ENCODE assay signal across 13 cellular contexts in genomic region chr11:132941761-132942160, GRCh38.
DNase-seq lines count a peak whose midpoint lies in the region; ATAC-seq, FAIRE-seq and TF ChIP-seq lines count a peak whose summit lies in the region.
"Had no signal": no experiment of that assay in that cellular context is flagged by ENCODE, and none has a peak within 500 bp of the region (broad histone marks: within the 10 kb centered on the region; RNA-seq: fewer than 3 reads in every experiment).

No MANE protein-coding gene starts in this region.

- DNase-seq in A673 (ENCODE audit: low spot score), result peak; percentile 78
- no peak for DNase-seq in astrocyte (ENCODE audit: low read depth)
- DNase-seq in inferior parietal cortex (ENCODE audit: extremely low spot score), result peak; percentile 23
- peak; percentile 27 for DNase-seq in osteocyte (ENCODE audit: extremely low spot score, unreplicated experiment)
- DNase-seq in iPS-NIHi11 (ENCODE audit: low spot score), result no peak
- no peak for DNase-seq in Calu3
- DNase-seq: 8988T, DMS 273 treated with DMSO at 0.1 percent for 48 hours had no signal

- H3K27ac ChIP-seq in A673 (ENCODE audit: low read depth, low read length, poor library complexity, severe bottlenecking), result no peak overlapping the region
- no peak overlapping the region for H3K27ac ChIP-seq in astrocyte (ENCODE audit: low read depth, low read length)
- H3K27ac ChIP-seq: BLaER1 treated with 17β-estradiol and CSF1 and Interleukin-3, amounts not matched to agents 10 nM and 100 nM; HL-60 had no signal

- H3K4me2 ChIP-seq in astrocyte (ENCODE audit: low read length), result peak overlapping the region; percentile 13

- H3K9me3 ChIP-seq in A673 (ENCODE audit: low read depth, low read length, poor library complexity, severe bottlenecking), result no peaks in the 10 kb centered on the region
- no peaks in the 10 kb centered on the region for H3K9me3 ChIP-seq in astrocyte (ENCODE audit: insufficient read depth, low read depth, low read length)

- TF ChIP-seq CTCF in A673 (conservative IDR thresholded peaks at IDR 0.05; ENCODE audit: low read depth, low read length), result no peak
- no peak for TF ChIP-seq CTCF in astrocyte (IDR thresholded peaks at IDR 0.05; ENCODE audit: insufficient read depth, low read depth, low read length)
- no peak for TF ChIP-seq CTCF in osteocyte (IDR thresholded peaks at IDR 0.05)
- no peak for TF ChIP-seq CTCF in Calu3 (IDR thresholded peaks at IDR 0.05; ENCODE audit: unreplicated experiment)

- H3K27me3 Mint-ChIP-seq in astrocyte (ENCODE audit: low read depth, unreplicated experiment) (peaks cover 16% of the 10 kb centered on the region), osteocyte (ENCODE audit: unreplicated experiment) (peaks cover 10% of the 10 kb centered on the region), Calu3 (ENCODE audit: unreplicated experiment) (no peaks in the 10 kb centered on the region)

- POLR2A ChIA-PET in A673 (lab: Charles Lee; ENCODE audit: low non-redundant PET), result no interaction called here

- H3K4me3 ChIP-seq in A673 (ENCODE audit: low read depth, low read length, poor library complexity, severe bottlenecking) (no peak overlapping the region), astrocyte (ENCODE audit: insufficient read depth, low read depth, low read length) (no peak overlapping the region)
- H3K4me3 ChIP-seq: BLaER1 treated with 17β-estradiol and CSF1 and Interleukin-3, amounts not matched to agents 10 nM and 100 nM; GM12878 had no signal

- no peaks in the 10 kb centered on the region for H3K9me3 Mint-ChIP-seq in astrocyte (ENCODE audit: unreplicated experiment)
- no peaks in the 10 kb centered on the region for H3K9me3 Mint-ChIP-seq in osteocyte (ENCODE audit: unreplicated experiment)
- H3K9me3 Mint-ChIP-seq in Calu3 (ENCODE audit: low read depth, unreplicated experiment), result peaks cover 2% of the 10 kb centered on the region

- intact Hi-C loops in A673 (cut with micrococcal nuclease; ENCODE audit: unreplicated experiment) (loop anchor here (5.0 kb wide), 1 partner anchor 1194 kb away; no protein-coding TSS in a partner anchor), Calu3 (cut with micrococcal nuclease; ENCODE audit: unreplicated experiment) (loop anchor here (5.0 kb wide), 1 partner anchor 1194 kb away; no protein-coding TSS in a partner anchor)

- no peak for ATAC-seq in GM21515 (IDR thresholded peaks at IDR 0.05; ENCODE audit: unreplicated experiment)
- ATAC-seq: GM12878 had no signal

- H3K27ac Mint-ChIP-seq in astrocyte (ENCODE audit: unreplicated experiment) (no peak overlapping the region), osteocyte (ENCODE audit: unreplicated experiment) (no peak overlapping the region), Calu3 (ENCODE audit: unreplicated experiment) (no peak overlapping the region)
- H3K27ac Mint-ChIP-seq: CD4-positive, CD25-positive, alpha-beta regulatory T cell had no signal

- no peak for FAIRE-seq in astrocyte (lab: Jason Lieb, UNC)

- BruUV-seq in A673 (replicated peaks; lab: Mats Ljungman, UMichigan) (no TSS peak), Calu3 (replicated peaks; lab: Mats Ljungman, UMichigan) (no TSS peak)

- H3K4me1 Mint-ChIP-seq in astrocyte (ENCODE audit: low read depth, unreplicated experiment) (peaks cover 11% of the 10 kb centered on the region), osteocyte (ENCODE audit: unreplicated experiment) (peaks cover 16% of the 10 kb centered on the region), Calu3 (ENCODE audit: low read depth, unreplicated experiment) (no peaks in the 10 kb centered on the region)

- H3K27me3 ChIP-seq in A673 (replicated peaks; ENCODE audit: insufficient read depth, low read depth, low read length, poor library complexity), result peaks cover 23% of the 10 kb centered on the region
- no peaks in the 10 kb centered on the region for H3K27me3 ChIP-seq in astrocyte (ENCODE audit: insufficient read depth, low read length)
- H3K27me3 ChIP-seq: BLaER1 treated with 17β-estradiol and CSF1 and Interleukin-3, amounts not matched to agents 10 nM and 100 nM had no signal

- no peaks in the 10 kb centered on the region for H4K20me1 ChIP-seq in astrocyte (ENCODE audit: insufficient read depth, low read length)
- H4K20me1 ChIP-seq: BLaER1 treated with 17β-estradiol and CSF1 and Interleukin-3, amounts not matched to agents 10 nM and 100 nM had no signal

- H3K36me3 Mint-ChIP-seq in astrocyte (ENCODE audit: low read depth, unreplicated experiment) (no peaks in the 10 kb centered on the region), osteocyte (ENCODE audit: unreplicated experiment) (no peaks in the 10 kb centered on the region), Calu3 (ENCODE audit: insufficient read depth, unreplicated experiment) (peaks cover 4% of the 10 kb centered on the region)
- H3K36me3 Mint-ChIP-seq: CD4-positive, CD25-positive, alpha-beta regulatory T cell had no signal

- no peak overlapping the region for H3K9ac ChIP-seq in astrocyte (ENCODE audit: low read length)

- CTCF ChIA-PET in A673 (lab: Charles Lee), result interaction anchor here (0.6 to 1.1 kb wide), 3 partner anchors 22 to 1877 kb away, joined by 3 to 6 read pairs (median 3); no protein-coding TSS in a partner anchor
- CTCF ChIA-PET in Calu3 (lab: Charles Lee), result no interaction called here

- H3K79me2 ChIP-seq in astrocyte (ENCODE audit: insufficient read depth, low read length), result no peaks in the 10 kb centered on the region

- H3K4me3 Mint-ChIP-seq in astrocyte (ENCODE audit: unreplicated experiment) (peak overlapping the region; percentile 87), osteocyte (ENCODE audit: unreplicated experiment) (no peak overlapping the region), Calu3 (ENCODE audit: low read depth, unreplicated experiment) (no peak overlapping the region)
- H3K4me3 Mint-ChIP-seq: CD4-positive, CD25-positive, alpha-beta regulatory T cell had no signal

- H3K36me3 ChIP-seq in A673 (ENCODE audit: insufficient read depth, low read length, poor library complexity, severe bottlenecking) (no peaks in the 10 kb centered on the region), astrocyte (ENCODE audit: insufficient read depth, low read length) (no peaks in the 10 kb centered on the region)
- H3K36me3 ChIP-seq: BLaER1 treated with 17β-estradiol and CSF1 and Interleukin-3, amounts not matched to agents 10 nM and 100 nM had no signal

- H3K4me1 ChIP-seq in A673 (ENCODE audit: insufficient read depth, low read length, poor library complexity, severe bottlenecking) (peaks cover 5% of the 10 kb centered on the region), astrocyte (ENCODE audit: insufficient read depth, low read length) (peaks cover 6% of the 10 kb centered on the region)

- H2AFZ ChIP-seq in astrocyte (ENCODE audit: low read depth, low read length), result no peak overlapping the region

Comparison
In these comparisons a context has a peak if more than half of its experiments do, and no peak if none do; other contexts are left out.
1. DNase-seq: peak in A673 (single experiment), inferior parietal cortex (single experiment) and osteocyte (single experiment); none in astrocyte (single experiment), iPS-NIHi11 (single experiment) and Calu3 (single experiment).